In genomic region chr6:116255246-116255800, GRCh38 we compare ENCODE assay signal across 12 cellular contexts. TPM values are rescaled to one million over a fixed set of nuclear protein-coding genes. Genes with fewer than 3 reads are reported as not detected.
DNase-seq lines count a peak whose midpoint lies in the region; ATAC-seq, FAIRE-seq and TF ChIP-seq lines count a peak whose summit lies in the region.
"Had no signal": no experiment of that assay in that cellular context is flagged by ENCODE, and none has a peak within 500 bp of the region (broad histone marks: within the 10 kb centered on the region; RNA-seq: fewer than 3 reads in every experiment).

No MANE protein-coding gene starts in this region.

- intact Hi-C loops in left ventricle myocardium inferior (cut with micrococcal nuclease), result no loop called here

- H3K9me3 ChIP-seq in SK-N-MC (ENCODE audit: low read depth, low read length) (no peaks in the 10 kb centered on the region), left ventricle myocardium inferior (replicated peaks) (no peaks in the 10 kb centered on the region), skeletal muscle satellite cell (replicated peaks; ENCODE audit: low read length) (no peaks in the 10 kb centered on the region)
- H3K9me3 ChIP-seq: gastrocnemius medialis had no signal

- FAIRE-seq in RCC 7860 (lab: Jason Lieb, UNC), result no peak

- H3K4me3 ChIP-seq in SK-N-MC, result peak overlapping the region; percentile 85
- H3K4me3 ChIP-seq in left ventricle myocardium inferior, result peak overlapping the region; percentile 92
- H3K4me3 ChIP-seq in skeletal muscle satellite cell (ENCODE audit: low read length), result peak overlapping the region; percentile 90

- H3K36me3 ChIP-seq in SK-N-MC (ENCODE audit: insufficient read depth, low read length), result peaks cover 8% of the 10 kb centered on the region
- peaks cover 13% of the 10 kb centered on the region for H3K36me3 ChIP-seq in left ventricle myocardium inferior
- H3K36me3 ChIP-seq in skeletal muscle satellite cell (ENCODE audit: insufficient read depth, low read length), result peaks cover 2% of the 10 kb centered on the region
- H3K36me3 ChIP-seq: brain microvascular endothelial cell, gastrocnemius medialis had no signal

- no peak overlapping the region for H3K27ac ChIP-seq in SK-N-MC
- peak overlapping the region; percentile 90 for H3K27ac ChIP-seq in left ventricle myocardium inferior (replicated peaks)

- TF ChIP-seq CTCF in left ventricle myocardium inferior (IDR thresholded peaks at IDR 0.05; ENCODE audit: borderline replicate concordance), result no peak

- ATAC-seq in GM21447 (IDR thresholded peaks at IDR 0.05; ENCODE audit: unreplicated experiment), result no peak
- ATAC-seq: gastrocnemius medialis had no signal

- DNase-seq in NCI-H2171 treated with DMSO at 0.1 percent for 48 hours (lab: John Stamatoyannopoulos, UW), result peak; percentile 10
- DNase-seq in NCI-H2171 (lab: John Stamatoyannopoulos, UW), result no peak
- no peak for DNase-seq in SK-N-MC (ENCODE audit: low read depth, low spot score)
- no peak for DNase-seq in left ventricle myocardium inferior
- no peak for DNase-seq in RCC 7860 (ENCODE audit: low spot score)
- DNase-seq in iPS-NIHi7 (ENCODE audit: extremely low spot score), result no peak
- DNase-seq: brain microvascular endothelial cell, gastrocnemius medialis, naive B cell, T-helper 1 cell had no signal

- H3K4me2 ChIP-seq in skeletal muscle satellite cell (ENCODE audit: low read length), result peak overlapping the region; percentile 93

- peaks cover 53% of the 10 kb centered on the region for H3K4me1 ChIP-seq in left ventricle myocardium inferior
- peaks cover 39% of the 10 kb centered on the region for H3K4me1 ChIP-seq in skeletal muscle satellite cell (ENCODE audit: control insufficient read depth, insufficient read depth, low read length)

- H3K27me3 ChIP-seq in left ventricle myocardium inferior (ENCODE audit: low read depth) (no peaks in the 10 kb centered on the region), skeletal muscle satellite cell (ENCODE audit: control insufficient read depth, insufficient read depth, low read length) (no peaks in the 10 kb centered on the region)
- H3K27me3 ChIP-seq: brain microvascular endothelial cell, gastrocnemius medialis had no signal

- H3K9ac ChIP-seq in SK-N-MC (ENCODE audit: insufficient read length) (peak overlapping the region; percentile 97), skeletal muscle satellite cell (ENCODE audit: low read depth, low read length) (peak overlapping the region; percentile 98)

RNA-seq across cellular contexts. Expression of gene TSPYL4, which starts 1.4 kb away (rescaled TPM):
- total RNA-seq in left ventricle myocardium inferior, result 30.5 TPM
- total RNA-seq in skeletal muscle satellite cell (2012; rRNA removed), result 8.4 and 12.0 TPM in 2 replicates

RNA-seq across cellular contexts. Expression of gene TSPYL1, which starts 24.4 kb away (rescaled TPM):
- total RNA-seq in left ventricle myocardium inferior, result 89.5 TPM
- total RNA-seq in skeletal muscle satellite cell (2012; rRNA removed), result 72.7 and 77.8 TPM in 2 replicates
